Comparison of ENCODE assay signal across 8 cellular contexts in the genomic region with DNA sequence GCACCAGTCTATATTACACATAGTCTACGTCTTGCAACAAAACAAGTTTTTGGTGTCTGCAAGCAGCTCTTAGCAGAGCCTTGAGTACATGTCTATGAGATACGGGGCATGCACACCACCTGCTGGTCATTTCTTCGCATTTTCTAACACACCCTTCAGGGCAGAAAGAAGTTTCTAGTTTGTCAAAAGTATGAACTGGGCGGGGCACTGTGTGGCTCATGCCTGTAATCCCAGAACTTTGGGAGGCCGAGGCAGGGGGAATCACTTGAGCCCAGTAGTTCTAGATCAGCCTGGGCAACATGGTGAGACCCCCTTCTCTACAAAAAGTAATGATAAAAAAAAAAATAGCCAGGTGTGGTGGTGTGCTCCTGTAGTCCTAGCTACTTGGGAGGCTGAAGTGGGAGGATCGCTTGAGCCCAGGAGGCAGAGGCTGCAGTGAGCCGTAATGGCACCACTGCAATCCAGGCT.
DNase-seq lines count a peak whose midpoint lies in the region; ATAC-seq and TF ChIP-seq lines count a peak whose summit lies in the region.

No MANE protein-coding gene starts in this region.

- H3K9me3 ChIP-seq in SU-DHL-6 (ENCODE audit: insufficient read depth, low read length) (no peaks in the 10 kb centered on the region), heart right ventricle (no peaks in the 10 kb centered on the region)

- no peak overlapping the region for H3K9ac ChIP-seq in SU-DHL-6 (ENCODE audit: low read length)

- H3K4me3 Mint-ChIP-seq in activated naive CD8-positive, alpha-beta T cell treated with anti-CD3 and anti-CD28 coated beads, Interleukin-2, amount 50 U/mL, for 24 hours = no peak overlapping the region

- DNase-seq in GF-D8 (lab: John Stamatoyannopoulos, UW) = peak; percentile 72
- DNase-seq in KBM-7 = peak; percentile 89
- DNase-seq in activated naive CD8-positive, alpha-beta T cell treated with anti-CD3 and anti-CD28 coated beads, Interleukin-2, amount 50 U/mL, for 24 hours = peak; percentile 67
- peak; percentile 46 to 83 for DNase-seq in heart right ventricle
- DNase-seq in putamen (ENCODE audit: low spot score) = peak; percentile 60
- DNase-seq in mesenteric fat pad (ENCODE audit: low spot score) = no peak

- peaks cover 16% of the 10 kb centered on the region for H3K27me3 Mint-ChIP-seq in activated naive CD8-positive, alpha-beta T cell treated with anti-CD3 and anti-CD28 coated beads, Interleukin-2, amount 50 U/mL, for 24 hours

- H3K27ac Mint-ChIP-seq in activated naive CD8-positive, alpha-beta T cell treated with anti-CD3 and anti-CD28 coated beads, Interleukin-2, amount 50 U/mL, for 24 hours = no peak overlapping the region

- H3K4me1 Mint-ChIP-seq in activated naive CD8-positive, alpha-beta T cell treated with anti-CD3 and anti-CD28 coated beads, Interleukin-2, amount 50 U/mL, for 24 hours = peaks cover 44% of the 10 kb centered on the region

- TF ChIP-seq CTCF in SU-DHL-6 (IDR thresholded peaks at IDR 0.05; ENCODE audit: insufficient read depth, low read length, poor library complexity, severe bottlenecking) (peak; percentile 58), heart right ventricle (IDR thresholded peaks at IDR 0.05) (peak; percentile 57 to 90 (median 75))

- H3K4me1 ChIP-seq in heart right ventricle = peaks cover 0 to 62% (median 12%) of the 10 kb centered on the region in 9 donors

- intact Hi-C loops in heart right ventricle (cut with DNase I) = loop anchor here (1.0 to 10.0 kb wide), 13 partner anchors 183 to 406 kb away; no protein-coding TSS in a partner anchor

- no peaks in the 10 kb centered on the region for H3K36me3 Mint-ChIP-seq in activated naive CD8-positive, alpha-beta T cell treated with anti-CD3 and anti-CD28 coated beads, Interleukin-2, amount 50 U/mL, for 24 hours (ENCODE audit: low read depth)

- in situ Hi-C loops in KBM-7 (cut with MboI; ENCODE audit: low pct_unique_long_range_greater_than_20kb, low sequenced_read_pairs) = loop anchor here (25.0 kb wide), 1 partner anchor 346 kb away; no protein-coding TSS in a partner anchor

- no peak overlapping the region for H3K4me2 ChIP-seq in SU-DHL-6 (ENCODE audit: low read depth, low read length, poor library complexity, severe bottlenecking)

- H4K20me1 ChIP-seq in SU-DHL-6 (ENCODE audit: low read depth, low read length) = no peaks in the 10 kb centered on the region

- H3K27ac ChIP-seq in SU-DHL-6 (ENCODE audit: low read depth, low read length) = no peak overlapping the region
- H3K27ac ChIP-seq in heart right ventricle = peak overlapping the region in 2 of 10 donors; percentile 4 to 63

- no peak overlapping the region for H2AFZ ChIP-seq in SU-DHL-6 (ENCODE audit: low read depth, low read length, severe bottlenecking)

- H3K9me3 Mint-ChIP-seq in activated naive CD8-positive, alpha-beta T cell treated with anti-CD3 and anti-CD28 coated beads, Interleukin-2, amount 50 U/mL, for 24 hours = no peaks in the 10 kb centered on the region

- H3K9me2 ChIP-seq in SU-DHL-6 (replicated peaks; ENCODE audit: insufficient read depth, low read length) = no peaks in the 10 kb centered on the region

- H3K4me3 ChIP-seq in SU-DHL-6 (ENCODE audit: insufficient read depth, low read length, poor library complexity, severe bottlenecking) (no peak overlapping the region), heart right ventricle (no peak overlapping the region)

- H3K36me3 ChIP-seq in SU-DHL-6 (ENCODE audit: low read length) (no peaks in the 10 kb centered on the region), heart right ventricle (no peaks in the 10 kb centered on the region)

- H3F3A ChIP-seq in SU-DHL-6 (ENCODE audit: insufficient read depth) = no peaks in the 10 kb centered on the region

- H3K79me2 ChIP-seq in SU-DHL-6 (ENCODE audit: insufficient read depth, low read length) = no peaks in the 10 kb centered on the region

- H3K27me3 ChIP-seq in SU-DHL-6 (ENCODE audit: low read length) (no peaks in the 10 kb centered on the region), heart right ventricle (peaks cover 0 to 6% (median 0%) of the 10 kb centered on the region in 7 donors)

- ATAC-seq in GM21717 (IDR thresholded peaks at IDR 0.05; ENCODE audit: unreplicated experiment) (peak; percentile 87), heart right ventricle (peak; percentile 87 to 90 (median 88))
- peak; percentile 90 for ATAC-seq in activated naive CD8-positive, alpha-beta T cell treated with anti-CD3 and anti-CD28 coated beads, Interleukin-2, amount 50 U/mL, for 24 hours

- 38 to 44% methylated on average over 7 of the region's 7 CpGs for WGBS in heart right ventricle, 2 donors
